In the genomic region with DNA sequence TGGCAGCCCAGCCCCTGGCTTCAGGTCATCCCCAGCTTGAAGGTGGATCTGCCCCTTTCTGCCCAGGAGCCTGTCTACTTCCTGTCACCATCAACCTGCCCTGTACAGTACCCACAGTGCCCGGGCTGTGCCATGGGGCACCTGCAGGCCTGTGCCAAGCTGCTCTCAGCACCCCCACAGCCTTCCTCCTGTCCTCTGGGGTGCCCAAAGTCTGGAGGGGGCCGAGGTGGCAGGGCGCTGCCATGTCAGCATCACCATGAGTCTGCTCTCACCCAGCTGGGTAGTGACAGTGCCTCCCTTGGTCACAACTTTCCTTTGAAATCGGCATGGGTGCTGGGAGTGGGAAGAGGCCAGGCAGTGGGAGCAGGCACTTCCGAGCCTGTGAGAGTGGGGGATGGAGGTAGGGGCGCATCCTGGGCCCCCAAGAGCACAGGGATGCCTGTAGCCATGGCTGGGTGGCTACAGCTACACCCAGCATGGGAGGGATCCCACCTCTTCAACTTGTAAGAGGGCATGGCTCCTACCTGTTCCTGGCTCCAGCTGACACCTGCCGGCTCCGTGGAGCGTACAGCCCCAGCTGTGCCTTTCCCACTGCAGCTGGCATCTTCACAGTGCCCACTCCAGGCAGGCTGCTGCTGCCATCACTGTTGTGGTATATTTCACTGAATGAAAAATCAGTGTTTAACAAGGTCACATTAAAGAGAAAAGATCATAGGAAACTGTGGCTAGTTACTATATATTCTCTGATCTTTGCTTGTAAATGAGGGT, we compare ENCODE assay signal across 36 cellular contexts.
"Had no signal": no experiment of that assay in that cellular context is flagged by ENCODE, and none has a peak within 500 bp of the region (broad histone marks: within the 10 kb centered on the region; RNA-seq: fewer than 3 reads in every experiment).

No MANE protein-coding gene starts in this region.

- H3K4me1 Mint-ChIP-seq: activated CD4-positive, alpha-beta memory T cell treated with anti-CD3 and anti-CD28 coated beads, Interleukin-2, amount 10 ng/mL, durations not matched to agents 7 days and 5 days; activated CD8-positive, alpha-beta memory T cell treated with anti-CD3 and anti-CD28 coated beads, Interleukin-2, amount 10 ng/mL, durations not matched to agents 7 days and 5 days; activated naive CD4-positive, alpha-beta T cell treated with anti-CD3 and anti-CD28 coated beads, Interleukin-2, amount 10 ng/mL, durations not matched to agents 7 days and 5 days had no signal

- DNase-seq: activated B cell treated with CpG ODN at 0.5 μM for 24 hours; activated CD4-positive, alpha-beta memory T cell treated with anti-CD3 and anti-CD28 coated beads, Interleukin-2, amount 10 ng/mL, durations not matched to agents 7 days and 5 days; activated CD4-positive, alpha-beta T cell treated with anti-CD3 and anti-CD28 coated beads for 1 hour; activated CD4-positive, alpha-beta T cell treated with anti-CD3 and anti-CD28 coated beads for 48 hours; activated CD8-positive, alpha-beta memory T cell treated with anti-CD3 and anti-CD28 coated beads for 24 hours; activated CD8-positive, alpha-beta memory T cell treated with anti-CD3 and anti-CD28 coated beads, Interleukin-2, amount 10 ng/mL, durations not matched to agents 7 days and 5 days; activated CD8-positive, alpha-beta memory T cell treated with anti-CD3 and anti-CD28 coated beads, Interleukin-2, amount 50 U/mL, for 48 hours; activated effector memory CD4-positive, alpha-beta T cell treated with Interleukin-2 at 50 U/mL for 16 hours; activated naive CD4-positive, alpha-beta T cell treated with anti-CD3 and anti-CD28 coated beads, Interleukin-2, amount 10 ng/mL, durations not matched to agents 7 days and 5 days; activated naive CD8-positive, alpha-beta T cell treated with anti-CD3 and anti-CD28 coated beads, Interleukin-2, amount 50 U/mL, for 24 hours; activated T-cell treated with anti-CD3 and anti-CD28 coated beads, Interleukin-2, amount 50 U/mL, for 48 hours; anterior cingulate cortex; Kasumi-1; KG1; MG63; NCI-H1048; NCI-H1105 treated with DMSO at 0.1 percent for 48 hours; NCI-H1436; NCI-H1694; NCI-H1930; NCI-H2081 treated with DMSO at 0.1 percent for 48 hours; NCI-H226; NCI-H510A; NCI-H526 treated with DMSO at 0.1 percent for 48 hours; NCI-H774; Peyer's patch; RPMI8226; SHP77 treated with DMSO at 0.1 percent for 48 hours; SK-N-SH; T-cell; T-helper 2 cell; T-helper 9 cell had no signal

- H3K27ac Mint-ChIP-seq: activated B cell treated with CpG ODN at 0.5 μM for 24 hours; activated CD4-positive, alpha-beta memory T cell treated with anti-CD3 and anti-CD28 coated beads, Interleukin-2, amount 10 ng/mL, durations not matched to agents 7 days and 5 days; activated CD8-positive, alpha-beta memory T cell treated with anti-CD3 and anti-CD28 coated beads, Interleukin-2, amount 10 ng/mL, durations not matched to agents 7 days and 5 days; activated naive CD4-positive, alpha-beta T cell treated with anti-CD3 and anti-CD28 coated beads, Interleukin-2, amount 10 ng/mL, durations not matched to agents 7 days and 5 days; activated naive CD8-positive, alpha-beta T cell; activated naive CD8-positive, alpha-beta T cell treated with anti-CD3 and anti-CD28 coated beads, Interleukin-2, amount 50 U/mL, for 24 hours; T-cell had no signal

- H3K4me1 ChIP-seq: breast epithelium, Peyer's patch, SJSA1 had no signal

- ATAC-seq: activated CD8-positive, alpha-beta memory T cell treated with anti-CD3 and anti-CD28 coated beads, Interleukin-2, amount 10 ng/mL, durations not matched to agents 7 days and 5 days; activated naive CD8-positive, alpha-beta T cell treated with anti-CD3 and anti-CD28 coated beads, Interleukin-2, amount 50 U/mL, for 24 hours; T-cell had no signal

- H3K4me3 Mint-ChIP-seq: activated B cell treated with CpG ODN at 0.5 μM for 24 hours; activated CD4-positive, alpha-beta memory T cell treated with anti-CD3 and anti-CD28 coated beads, Interleukin-2, amount 10 ng/mL, durations not matched to agents 7 days and 5 days; activated CD8-positive, alpha-beta memory T cell treated with anti-CD3 and anti-CD28 coated beads, Interleukin-2, amount 10 ng/mL, durations not matched to agents 7 days and 5 days; activated naive CD4-positive, alpha-beta T cell treated with anti-CD3 and anti-CD28 coated beads, Interleukin-2, amount 10 ng/mL, durations not matched to agents 7 days and 5 days; activated naive CD8-positive, alpha-beta T cell; activated naive CD8-positive, alpha-beta T cell treated with anti-CD3 and anti-CD28 coated beads, Interleukin-2, amount 50 U/mL, for 24 hours; T-cell had no signal

- H3K4me2 ChIP-seq: SK-N-SH had no signal

- H3K27me3 Mint-ChIP-seq: activated B cell treated with CpG ODN at 0.5 μM for 24 hours; activated CD4-positive, alpha-beta memory T cell treated with anti-CD3 and anti-CD28 coated beads, Interleukin-2, amount 10 ng/mL, durations not matched to agents 7 days and 5 days; activated CD8-positive, alpha-beta memory T cell treated with anti-CD3 and anti-CD28 coated beads, Interleukin-2, amount 10 ng/mL, durations not matched to agents 7 days and 5 days; activated naive CD4-positive, alpha-beta T cell treated with anti-CD3 and anti-CD28 coated beads, Interleukin-2, amount 10 ng/mL, durations not matched to agents 7 days and 5 days; activated naive CD8-positive, alpha-beta T cell; activated naive CD8-positive, alpha-beta T cell treated with anti-CD3 and anti-CD28 coated beads, Interleukin-2, amount 50 U/mL, for 24 hours; T-cell had no signal

- H3K9me3 Mint-ChIP-seq: activated B cell treated with CpG ODN at 0.5 μM for 24 hours; activated naive CD8-positive, alpha-beta T cell treated with anti-CD3 and anti-CD28 coated beads, Interleukin-2, amount 50 U/mL, for 24 hours had no signal

- H3K9me3 ChIP-seq: breast epithelium, MG63, Peyer's patch, SJSA1, SK-N-SH had no signal

- H3K27me3 ChIP-seq: breast epithelium, MG63, Peyer's patch, SJSA1 had no signal

- H3K27ac ChIP-seq: breast epithelium, Peyer's patch, SJSA1, VCaP had no signal

- H3K9ac ChIP-seq: SK-N-SH had no signal

- H3K4me3 ChIP-seq: breast epithelium, MG63, Peyer's patch, SJSA1 had no signal

- H3K36me3 ChIP-seq: SJSA1 had no signal
